ENCODE assay signal across 20 cellular contexts in the genomic region with DNA sequence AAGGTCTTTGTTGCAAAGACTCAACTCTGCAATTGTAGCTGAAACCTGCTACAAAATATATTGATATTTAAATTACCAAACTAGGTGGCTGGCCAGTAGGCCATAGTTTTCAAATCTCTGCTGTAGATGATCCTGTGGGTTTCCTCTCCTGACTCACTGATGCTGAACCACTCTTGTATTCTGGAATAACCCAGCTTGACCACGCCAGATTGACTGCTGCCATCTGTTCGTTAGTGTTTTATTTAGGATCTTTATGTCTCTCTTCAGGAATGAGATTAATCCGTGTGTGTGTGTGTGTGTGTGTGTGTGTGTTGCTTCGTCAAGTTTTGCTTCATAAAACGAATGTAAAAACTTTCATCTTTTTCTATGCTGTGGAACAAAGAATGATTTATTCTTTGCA.
"Had no signal": no experiment of that assay in that cellular context is flagged by ENCODE, and none has a peak within 500 bp of the region (broad histone marks: within the 10 kb centered on the region; RNA-seq: fewer than 3 reads in every experiment).

No MANE protein-coding gene starts in this region.

- H3K27ac ChIP-seq: spleen, upper lobe of left lung, VCaP had no signal

- H3K27me3 ChIP-seq: upper lobe of left lung had no signal

- H3K4me3 ChIP-seq: spleen, upper lobe of left lung had no signal

- FAIRE-seq: endometrium had no signal

- ATAC-seq: activated CD8-positive, alpha-beta memory T cell treated with anti-CD3 and anti-CD28 coated beads, Interleukin-2, amount 10 ng/mL, durations not matched to agents 7 days and 5 days; activated CD8-positive, alpha-beta T cell treated with anti-CD3 and anti-CD28 coated beads for 36 hours; activated naive CD8-positive, alpha-beta T cell treated with anti-CD3 and anti-CD28 coated beads, Interleukin-2, amount 50 U/mL, for 24 hours; sciatic nerve had no signal

- H3K4me1 ChIP-seq: upper lobe of left lung had no signal

- DNase-seq: activated CD4-positive, alpha-beta T cell treated with anti-CD3 and anti-CD28 coated beads, Interleukin-2, amount 10 ng/mL, durations not matched to agents 7 days and 5 days; activated CD4-positive, CD25-positive, alpha-beta regulatory T cell treated with anti-CD3 and anti-CD28 coated beads, Interleukin-2, amount 50 U/mL, for 72 hours; activated CD8-positive, alpha-beta memory T cell treated with anti-CD3 and anti-CD28 coated beads, Interleukin-2, amount 10 ng/mL, durations not matched to agents 7 days and 5 days; activated CD8-positive, alpha-beta T cell treated with anti-CD3 and anti-CD28 coated beads for 36 hours; activated gamma-delta T cell; activated naive CD4-positive, alpha-beta T cell treated with anti-CD3 and anti-CD28 coated beads, Interleukin-2, amount 50 U/mL, for 16 hours; activated naive CD8-positive, alpha-beta T cell treated with anti-CD3 and anti-CD28 coated beads, Interleukin-2, amount 50 U/mL, for 24 hours; activated T-cell treated with anti-CD3 and anti-CD28 coated beads for 4 hours; effector CD4-positive, alpha-beta T cell; foreskin melanocyte; hippocampal formation; midbrain; nucleus accumbens; spleen; stimulated activated CD4-positive, alpha-beta T cell treated with anti-CD3 and anti-CD28 coated beads, Interleukin-4, amount 100 ng/mL, for 1 hour; stimulated activated naive CD4-positive, alpha-beta T cell treated with Interleukin-2 at 50 U/mL for 16 hours; upper lobe of left lung had no signal

- H3K9me3 ChIP-seq: spleen, upper lobe of left lung had no signal
